In genomic region chr9:123637596-123637939, GRCh38 we compare ENCODE assay signal across 10 cellular contexts.
DNase-seq lines count a peak whose midpoint lies in the region; ATAC-seq lines count a peak whose summit lies in the region.
"Had no signal": no experiment of that assay in that cellular context is flagged by ENCODE, and none has a peak within 500 bp of the region (broad histone marks: within the 10 kb centered on the region; RNA-seq: fewer than 3 reads in every experiment).

No MANE protein-coding gene starts in this region.

- peaks cover 22% of the 10 kb centered on the region for H3K27me3 Mint-ChIP-seq in activated CD4-positive, alpha-beta T cell treated with anti-CD3 and anti-CD28 coated beads, Interleukin-2, amount 10 ng/mL, durations not matched to agents 24 days and 14 days
- H3K27me3 Mint-ChIP-seq in stimulated activated naive CD8-positive, alpha-beta T cell treated with anti-CD3 and anti-CD28 coated beads, Interleukin-15, amount 100 ng/mL, for 72 hours = no peaks in the 10 kb centered on the region

- no peak overlapping the region for H3K27ac ChIP-seq in SJSA1

- peaks cover 34% of the 10 kb centered on the region for H3K4me1 Mint-ChIP-seq in activated CD4-positive, alpha-beta T cell treated with anti-CD3 and anti-CD28 coated beads, Interleukin-2, amount 10 ng/mL, durations not matched to agents 24 days and 14 days
- peaks cover 65% of the 10 kb centered on the region for H3K4me1 Mint-ChIP-seq in stimulated activated naive CD8-positive, alpha-beta T cell treated with anti-CD3 and anti-CD28 coated beads, Interleukin-15, amount 100 ng/mL, for 72 hours

- H3K36me3 ChIP-seq in SJSA1 = no peaks in the 10 kb centered on the region

- peaks cover 9% of the 10 kb centered on the region; the same call in 1 of the 2 replicates for H3K4me1 ChIP-seq in SJSA1 (replicated peaks)

- H3K27me3 ChIP-seq in SJSA1 (replicated peaks) = no peaks in the 10 kb centered on the region

- H3K4me3 ChIP-seq in SJSA1 = peak overlapping the region; percentile 11

- intact Hi-C loops in activated CD4-positive, alpha-beta T cell treated with anti-CD3 and anti-CD28 coated beads, Interleukin-2, amount 10 ng/mL, durations not matched to agents 24 days and 14 days (cut with micrococcal nuclease) = loop anchor here (5.0 kb wide), 2 partner anchors 290 to 360 kb away; no protein-coding TSS in a partner anchor

- no peak for ATAC-seq in stimulated activated naive CD8-positive, alpha-beta T cell treated with anti-CD3 and anti-CD28 coated beads, Interleukin-15, amount 100 ng/mL, for 72 hours
- ATAC-seq in HG02885 (IDR thresholded peaks at IDR 0.05; ENCODE audit: poor library complexity, unreplicated experiment) = no peak

- no peaks in the 10 kb centered on the region for H3K36me3 Mint-ChIP-seq in activated CD4-positive, alpha-beta T cell treated with anti-CD3 and anti-CD28 coated beads, Interleukin-2, amount 10 ng/mL, durations not matched to agents 24 days and 14 days (ENCODE audit: low read depth)

- H3K4me3 Mint-ChIP-seq in activated CD4-positive, alpha-beta T cell treated with anti-CD3 and anti-CD28 coated beads, Interleukin-2, amount 10 ng/mL, durations not matched to agents 24 days and 14 days = peak overlapping the region; percentile 77
- H3K4me3 Mint-ChIP-seq in stimulated activated naive CD8-positive, alpha-beta T cell treated with anti-CD3 and anti-CD28 coated beads, Interleukin-15, amount 100 ng/mL, for 72 hours = peak overlapping the region; percentile 85 to 87

- DNase-seq in activated CD4-positive, alpha-beta T cell treated with anti-CD3 and anti-CD28 coated beads, Interleukin-2, amount 10 ng/mL, durations not matched to agents 24 days and 14 days = peak; percentile 60
- no peak for DNase-seq in activated CD4-positive, alpha-beta T cell treated with anti-CD3 and anti-CD28 coated beads, Interleukin-2, amount 50 U/mL, for 1 hour
- DNase-seq in SJSA1 (ENCODE audit: low read depth in 1 of 2, low spot score in 2 of 2) = no peak
- DNase-seq in fibroblast of peridontal ligament (ENCODE audit: extremely low read depth) = peak; percentile 68
- DNase-seq in stimulated activated naive CD8-positive, alpha-beta T cell treated with anti-CD3 and anti-CD28 coated beads, Interleukin-15, amount 100 ng/mL, for 72 hours = no peak
- no peak for DNase-seq in NCI-H510A (lab: John Stamatoyannopoulos, UW)
- no peak for DNase-seq in activated CD4-positive, CD25-positive, alpha-beta regulatory T cell (lab: John Stamatoyannopoulos, UW)
- DNase-seq: midbrain, NCI-H226 had no signal

- H3K9me3 ChIP-seq in SJSA1 (replicated peaks) = no peaks in the 10 kb centered on the region

- peak overlapping the region; percentile 13 for H3K27ac Mint-ChIP-seq in activated CD4-positive, alpha-beta T cell treated with anti-CD3 and anti-CD28 coated beads, Interleukin-2, amount 10 ng/mL, durations not matched to agents 24 days and 14 days
- H3K27ac Mint-ChIP-seq in stimulated activated naive CD8-positive, alpha-beta T cell treated with anti-CD3 and anti-CD28 coated beads, Interleukin-15, amount 100 ng/mL, for 72 hours = peak overlapping the region; percentile 73 to 79

- no peaks in the 10 kb centered on the region for H3K9me3 Mint-ChIP-seq in activated CD4-positive, alpha-beta T cell treated with anti-CD3 and anti-CD28 coated beads, Interleukin-2, amount 10 ng/mL, durations not matched to agents 24 days and 14 days
- H3K9me3 Mint-ChIP-seq in stimulated activated naive CD8-positive, alpha-beta T cell treated with anti-CD3 and anti-CD28 coated beads, Interleukin-15, amount 100 ng/mL, for 72 hours = no peaks in the 10 kb centered on the region

Comparison
In these comparisons a context has a peak if more than half of its experiments do, and no peak if none do; other contexts are left out.
1. DNase-seq: peak in activated CD4-positive, alpha-beta T cell treated with anti-CD3 and anti-CD28 coated beads, Interleukin-2, amount 10 ng/mL, durations not matched to agents 24 days and 14 days (single experiment) and fibroblast of peridontal ligament (single experiment); none in activated CD4-positive, alpha-beta T cell treated with anti-CD3 and anti-CD28 coated beads, Interleukin-2, amount 50 U/mL, for 1 hour (single experiment), SJSA1 (0 of 2), stimulated activated naive CD8-positive, alpha-beta T cell treated with anti-CD3 and anti-CD28 coated beads, Interleukin-15, amount 100 ng/mL, for 72 hours (0 of 2), NCI-H510A (single experiment) and activated CD4-positive, CD25-positive, alpha-beta regulatory T cell (0 of 4).